In genomic region chr1:8274396-8274795, GRCh38 we compare ENCODE assay signal across 20 cellular contexts.
"Had no signal": no experiment of that assay in that cellular context is flagged by ENCODE, and none has a peak within 500 bp of the region (broad histone marks: within the 10 kb centered on the region; RNA-seq: fewer than 3 reads in every experiment).

No MANE protein-coding gene starts in this region.

- H3K36me3 ChIP-seq: gastrocnemius medialis, heart right ventricle, left ventricle myocardium inferior, sigmoid colon, WERI-Rb-1 had no signal

- FAIRE-seq: astrocyte had no signal

- H3K27ac ChIP-seq: coronary artery, gastrocnemius medialis, heart right ventricle, left ventricle myocardium inferior, psoas muscle, sigmoid colon, testis, WERI-Rb-1 had no signal

- H3K4me3 ChIP-seq: coronary artery, gastrocnemius medialis, heart right ventricle, left ventricle myocardium inferior, psoas muscle, sigmoid colon, testis had no signal

- H3K9me3 ChIP-seq: gastrocnemius medialis, heart right ventricle, left ventricle myocardium inferior, psoas muscle, sigmoid colon, testis had no signal

- H3K27me3 ChIP-seq: gastrocnemius medialis, sigmoid colon, testis had no signal

- DNase-seq: activated CD4-positive, alpha-beta T cell treated with anti-CD3 and anti-CD28 coated beads for 4 hours; activated CD8-positive, alpha-beta memory T cell treated with anti-CD3 and anti-CD28 coated beads, Interleukin-2, amount 50 U/mL, for 4 hours; activated CD8-positive, alpha-beta T cell treated with anti-CD3 and anti-CD28 coated beads for 36 hours; activated naive CD4-positive, alpha-beta T cell; activated naive CD8-positive, alpha-beta T cell treated with anti-CD3 and anti-CD28 coated beads, Interleukin-2, amount 50 U/mL, for 24 hours; effector memory CD4-positive, alpha-beta T cell; gastrocnemius medialis; heart right ventricle; islet precursor cell; left ventricle myocardium inferior; mesenchymal stem cell; psoas muscle; sigmoid colon; stimulated activated CD4-positive, alpha-beta T cell treated with anti-CD3 and anti-CD28 coated beads, Interleukin-4, amount 100 ng/mL, for 1 hour; stimulated activated CD8-positive, alpha-beta memory T cell treated with anti-CD3 and anti-CD28 coated beads, Interleukin-4, amount 100 ng/mL, for 48 hours; T-cell; testis; WERI-Rb-1 had no signal

- ATAC-seq: activated CD8-positive, alpha-beta T cell treated with anti-CD3 and anti-CD28 coated beads for 36 hours; activated naive CD8-positive, alpha-beta T cell treated with anti-CD3 and anti-CD28 coated beads, Interleukin-2, amount 50 U/mL, for 24 hours; gastrocnemius medialis; heart right ventricle; psoas muscle; T-cell had no signal

- H3K4me1 ChIP-seq: gastrocnemius medialis, heart right ventricle, left ventricle myocardium inferior, psoas muscle, sigmoid colon, testis had no signal
